ENCODE assay signal across 16 cellular contexts in the genomic region with DNA sequence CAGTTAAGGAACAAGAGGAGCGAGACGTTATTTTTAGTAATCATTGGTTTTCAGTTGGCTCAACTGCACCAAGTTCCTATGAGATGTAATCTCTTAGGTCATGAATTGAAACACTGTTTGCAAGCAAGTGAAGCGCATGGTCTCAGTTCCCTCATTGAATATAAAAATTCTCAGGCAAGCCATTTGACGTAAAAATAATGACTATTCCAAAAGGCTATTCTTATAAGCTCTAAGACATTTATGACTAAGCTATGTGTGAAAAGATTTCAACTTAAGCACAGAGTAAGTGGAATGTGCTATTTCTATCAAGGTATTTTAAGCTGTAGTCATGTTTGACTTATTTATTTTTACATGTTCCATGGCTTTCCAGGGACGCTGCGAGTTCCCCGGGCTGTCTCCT.
"Had no signal": no experiment of that assay in that cellular context is flagged by ENCODE, and none has a peak within 500 bp of the region (broad histone marks: within the 10 kb centered on the region; RNA-seq: fewer than 3 reads in every experiment).

No MANE protein-coding gene starts in this region.

- ATAC-seq: esophagus mucosa; heart left ventricle; naive thymus-derived CD8-positive, alpha-beta T cell had no signal

- H3K27me3 ChIP-seq: dorsolateral prefrontal cortex, heart left ventricle, neutrophil, right atrium auricular region, sigmoid colon, transverse colon had no signal

- H3K4me1 ChIP-seq: heart left ventricle, right atrium auricular region, transverse colon had no signal

- H3K9me3 Mint-ChIP-seq: naive thymus-derived CD8-positive, alpha-beta T cell had no signal

- H3K4me3 Mint-ChIP-seq: naive thymus-derived CD8-positive, alpha-beta T cell had no signal

- H3K4me1 Mint-ChIP-seq: naive thymus-derived CD8-positive, alpha-beta T cell had no signal

- H3K27ac Mint-ChIP-seq: naive thymus-derived CD8-positive, alpha-beta T cell had no signal

- H3K27ac ChIP-seq: dorsolateral prefrontal cortex, heart left ventricle, neutrophil, right atrium auricular region, sigmoid colon, transverse colon had no signal

- H3K9me3 ChIP-seq: heart left ventricle, neutrophil, right atrium auricular region, sigmoid colon, transverse colon had no signal

- H3K4me3 ChIP-seq: dorsolateral prefrontal cortex, heart left ventricle, right atrium auricular region, sigmoid colon, smooth muscle cell, transverse colon had no signal

- DNase-seq: cortex of kidney; effector CD8-positive, alpha-beta T cell; heart left ventricle; hippocampal formation; kidney glomerular epithelial cell; mesendoderm; naive thymus-derived CD8-positive, alpha-beta T cell; sigmoid colon; stimulated activated CD4-positive, alpha-beta T cell treated with anti-CD3 and anti-CD28 coated beads, Interleukin-2, amount 100 ng/mL, for 48 hours; stimulated activated naive CD4-positive, alpha-beta T cell treated with Interleukin-2 at 50 U/mL for 16 hours; transverse colon had no signal

- H3K36me3 Mint-ChIP-seq: naive thymus-derived CD8-positive, alpha-beta T cell had no signal

- H3K36me3 ChIP-seq: heart left ventricle, neutrophil, right atrium auricular region, sigmoid colon, transverse colon had no signal
